ENCODE assay signal across 31 cellular contexts in genomic region chr9:77891150-77891549, GRCh38.
"Had no signal": no experiment of that assay in that cellular context is flagged by ENCODE, and none has a peak within 500 bp of the region (broad histone marks: within the 10 kb centered on the region; RNA-seq: fewer than 3 reads in every experiment).

No MANE protein-coding gene starts in this region.

- DNase-seq: activated CD4-positive, alpha-beta memory T cell treated with anti-CD3 and anti-CD28 coated beads for 36 hours; activated CD4-positive, alpha-beta T cell treated with anti-CD3 and anti-CD28 coated beads, Interleukin-2, amount 10 ng/mL, durations not matched to agents 24 days and 14 days; activated CD8-positive, alpha-beta memory T cell treated with anti-CD3 and anti-CD28 coated beads, Interleukin-2, amount 50 U/mL, for 48 hours; activated gamma-delta T cell; activated naive CD4-positive, alpha-beta T cell treated with anti-CD3 and anti-CD28 coated beads, Interleukin-2, amount 10 ng/mL, durations not matched to agents 7 days and 5 days; activated naive CD8-positive, alpha-beta T cell treated with anti-CD3 and anti-CD28 coated beads, Interleukin-2, amount 10 ng/mL, durations not matched to agents 7 days and 5 days; activated T-cell treated with anti-CD3 and anti-CD28 coated beads, Interleukin-2, amount 50 U/mL, for 24 hours; brain microvascular endothelial cell; caudate nucleus; cortex of kidney; gastrocnemius medialis; glutamatergic neuron; islet precursor cell; left cardiac atrium; left ventricle myocardium superior; nucleus accumbens; pancreas; sigmoid colon; small intestine; stimulated activated CD4-positive, alpha-beta T cell treated with anti-CD3 and anti-CD28 coated beads, Interleukin-4, amount 100 ng/mL, for 4 hours; stimulated activated CD8-positive, alpha-beta memory T cell treated with anti-CD3 and anti-CD28 coated beads, Interleukin-4, amount 100 ng/mL, for 48 hours; stimulated activated naive CD8-positive, alpha-beta T cell treated with anti-CD3 and anti-CD28 coated beads, Interleukin-15, amount 100 ng/mL, for 72 hours; T-helper 2 cell; thyroid gland; upper lobe of left lung; WERI-Rb-1 had no signal

- H3K4me3 ChIP-seq: ascending aorta, gastrocnemius medialis, pancreas, prostate gland, sigmoid colon, thyroid gland, upper lobe of left lung, vagina had no signal

- H3K27me3 ChIP-seq: ascending aorta, brain microvascular endothelial cell, gastrocnemius medialis, pancreas, sigmoid colon, thyroid gland, upper lobe of left lung, vagina had no signal

- ATAC-seq: activated CD4-positive, CD25-positive, alpha-beta regulatory T cell treated with anti-CD3 and anti-CD28 coated beads, Interleukin-2, amount 50 U/mL, for 24 hours; gastrocnemius medialis; left cardiac atrium; left ventricle myocardium superior; pancreas; stimulated activated memory B cell treated with anti-CD40 and anti-IgM and Interleukin-4, amounts not matched to agents 10 μg/mL and 1 μg/mL and 100 μg/mL, for 72 hours; stimulated activated naive CD8-positive, alpha-beta T cell treated with anti-CD3 and anti-CD28 coated beads, Interleukin-15, amount 100 ng/mL, for 72 hours had no signal

- H3K4me1 ChIP-seq: ascending aorta, gastrocnemius medialis, prostate gland had no signal

- H3K36me3 ChIP-seq: ascending aorta, brain microvascular endothelial cell, gastrocnemius medialis, pancreas, prostate gland, sigmoid colon, thyroid gland, vagina, WERI-Rb-1 had no signal

- FAIRE-seq: pancreas, small intestine had no signal

- H3K9me3 ChIP-seq: ascending aorta, gastrocnemius medialis, pancreas, prostate gland, sigmoid colon, thyroid gland, upper lobe of left lung, vagina had no signal
